In genomic region chr11:64430570-64430969, GRCh38 we compare ENCODE assay signal across 16 cellular contexts.
DNase-seq lines count a peak whose midpoint lies in the region; FAIRE-seq and TF ChIP-seq lines count a peak whose summit lies in the region.
"Had no signal": no experiment of that assay in that cellular context is flagged by ENCODE, and none has a peak within 500 bp of the region (broad histone marks: within the 10 kb centered on the region; RNA-seq: fewer than 3 reads in every experiment).

No MANE protein-coding gene starts in this region.

- peak; percentile 14 for DNase-seq in H7
- peak; percentile 26 for DNase-seq in kidney
- no peak for DNase-seq in neuronal stem cell (ENCODE audit: low spot score)
- no peak for DNase-seq in NCI-H128 (lab: John Stamatoyannopoulos, UW; ENCODE audit: unreplicated experiment)
- no peak for DNase-seq in effector memory CD4-positive, alpha-beta T cell
- no peak for DNase-seq in spleen
- DNase-seq: BE2C; CD8-positive, alpha-beta memory T cell; DMS53; GF-D8; HCEC 1CT; HFFc6 had no signal

- H3K36me3 ChIP-seq in H7 (replicated peaks; ENCODE audit: control insufficient read depth, insufficient read depth, low read length) (no peaks in the 10 kb centered on the region), kidney (ENCODE audit: control insufficient read depth in 1 of 2, insufficient read depth in 2 of 2, low read length in 2 of 2) (no peaks in the 10 kb centered on the region), neuronal stem cell (replicated peaks in 1 of 2; ENCODE audit: control insufficient read depth in 2 of 2, insufficient read depth in 2 of 2, low read length in 2 of 2) (no peaks in the 10 kb centered on the region), spleen (no peaks in the 10 kb centered on the region)
- H3K36me3 ChIP-seq in effector memory CD4-positive, alpha-beta T cell (ENCODE audit: control insufficient read depth, insufficient read depth, low read length) = no peaks in the 10 kb centered on the region
- H3K36me3 ChIP-seq: BE2C had no signal

- no peaks in the 10 kb centered on the region for H3K79me1 ChIP-seq in neuronal stem cell (ENCODE audit: low read depth, low read length)

- H2BK12ac ChIP-seq in neuronal stem cell (ENCODE audit: low read length) = no peak overlapping the region

- H3K9me3 ChIP-seq in kidney (ENCODE audit: control insufficient read depth in 1 of 2, low read length in 2 of 2) = no peaks in the 10 kb centered on the region
- H3K9me3 ChIP-seq in neuronal stem cell (replicated peaks in 1 of 2; ENCODE audit: control insufficient read depth in 2 of 2, insufficient read depth in 1 of 2, low read depth in 1 of 2, low read length in 2 of 2) = peaks cover 0 to 8% of the 10 kb centered on the region in 2 donors
- H3K9me3 ChIP-seq in effector memory CD4-positive, alpha-beta T cell (ENCODE audit: control insufficient read depth, low read length) = no peaks in the 10 kb centered on the region
- H3K9me3 ChIP-seq in spleen = peaks cover 0 to 10% (median 5%) of the 10 kb centered on the region in 8 donors
- H3K9me3 ChIP-seq: BE2C had no signal

- no peak for TF ChIP-seq CTCF in kidney (IDR thresholded peaks at IDR 0.05; ENCODE audit: borderline replicate concordance, extremely low read depth, insufficient read depth)
- no peak for TF ChIP-seq CTCF in spleen (IDR thresholded peaks at IDR 0.05 in 8 of 11, conservative IDR thresholded peaks at IDR 0.05 in 3 of 11)

- FAIRE-seq in kidney (lab: Jason Lieb, UNC) = no peak
- FAIRE-seq: A549, GM19239, H1, HTR-8/SVneo had no signal

- no peak overlapping the region for H3K4ac ChIP-seq in neuronal stem cell (ENCODE audit: low read length)

- no CpG with 5 or more reads among the region's 19 CpGs for WGBS in neuronal stem cell (ENCODE audit: extremely low coverage in 2 of 2, insufficient read length in 2 of 2, insufficient replicate concordance in 1 of 2), 2 donors
- WGBS in spleen, 5 donors = 84 to 92% (median 91%) methylated on average over 16 to 19 of the region's 19 CpGs

- H3K27me3 ChIP-seq in H7 (ENCODE audit: control insufficient read depth, insufficient read depth, low read length) = no peaks in the 10 kb centered on the region
- H3K27me3 ChIP-seq in neuronal stem cell (ENCODE audit: control insufficient read depth in 3 of 3, insufficient read depth in 3 of 3, low read depth in 1 of 3, low read length in 3 of 3) = peaks cover 0 to 39% (median 0%) of the 10 kb centered on the region in 3 experiments
- no peaks in the 10 kb centered on the region for H3K27me3 ChIP-seq in effector memory CD4-positive, alpha-beta T cell (replicated peaks; ENCODE audit: control insufficient read depth, insufficient read depth, low read length, poor library complexity, severe bottlenecking)
- H3K27me3 ChIP-seq in spleen (replicated peaks in 1 of 7) = no peaks in the 10 kb centered on the region
- H3K27me3 ChIP-seq: BE2C had no signal

- H3K9ac ChIP-seq in kidney (ENCODE audit: low read length in 2 of 2) (no peak overlapping the region), neuronal stem cell (ENCODE audit: low read depth, low read length, poor library complexity) (no peak overlapping the region)

- intact Hi-C loops in kidney (cut with DNase I) (no loop called here), spleen (cut with DNase I; ENCODE audit: low total_unique reads) (no loop called here)

- peak overlapping the region; percentile 14 for H2BK15ac ChIP-seq in neuronal stem cell (ENCODE audit: low read length)

- H3K27ac ChIP-seq in kidney (ENCODE audit: low read depth in 2 of 2, low read length in 2 of 2) = no peak overlapping the region
- H3K27ac ChIP-seq in neuronal stem cell (replicated peaks; ENCODE audit: low read length) = no peak overlapping the region
- no peak overlapping the region for H3K27ac ChIP-seq in effector memory CD4-positive, alpha-beta T cell (ENCODE audit: insufficient read depth, low read length, poor library complexity, severe bottlenecking)
- no peak overlapping the region for H3K27ac ChIP-seq in spleen
- H3K27ac ChIP-seq: A549 had no signal

- H3K23ac ChIP-seq in neuronal stem cell (ENCODE audit: low read depth, low read length, poor library complexity) = peak overlapping the region; percentile 38

- H4K91ac ChIP-seq in neuronal stem cell (ENCODE audit: low read depth, low read length, poor library complexity) = no peak overlapping the region

- no peaks in the 10 kb centered on the region for H3K4me1 ChIP-seq in kidney (ENCODE audit: control insufficient read depth in 1 of 2, insufficient read depth in 1 of 2, low read depth in 1 of 2, low read length in 2 of 2)
- peaks cover 0 to 4% of the 10 kb centered on the region in 2 donors for H3K4me1 ChIP-seq in neuronal stem cell (ENCODE audit: control insufficient read depth in 2 of 2, insufficient read depth in 1 of 2, low read depth in 1 of 2, low read length in 2 of 2)
- no peaks in the 10 kb centered on the region for H3K4me1 ChIP-seq in effector memory CD4-positive, alpha-beta T cell (ENCODE audit: control insufficient read depth, insufficient read depth, low read length, poor library complexity, severe bottlenecking)
- H3K4me1 ChIP-seq in spleen = no peaks in the 10 kb centered on the region
- H3K4me1 ChIP-seq: A549, BE2C had no signal

- no peak overlapping the region for H2BK120ac ChIP-seq in neuronal stem cell (ENCODE audit: low read depth, low read length)

- no peak overlapping the region for H2BK5ac ChIP-seq in neuronal stem cell (ENCODE audit: low read length)

- H3K4me3 ChIP-seq in H7 (ENCODE audit: insufficient read depth, low read depth, low read length) (no peak overlapping the region), kidney (ENCODE audit: low read length in 2 of 2) (no peak overlapping the region), neuronal stem cell (ENCODE audit: low read length in 2 of 2) (no peak overlapping the region), spleen (no peak overlapping the region)
- no peak overlapping the region for H3K4me3 ChIP-seq in effector memory CD4-positive, alpha-beta T cell (ENCODE audit: insufficient read depth, low read depth, low read length, poor library complexity, severe bottlenecking)
- H3K4me3 ChIP-seq: A549 had no signal

- no peak overlapping the region for H3K14ac ChIP-seq in neuronal stem cell (ENCODE audit: low read length)

- TF ChIP-seq POLR2A in spleen (IDR thresholded peaks at IDR 0.05) = no peak

- no peak overlapping the region for H4K8ac ChIP-seq in neuronal stem cell (ENCODE audit: low read depth, low read length)

- peak overlapping the region; percentile 24 for H2AFZ ChIP-seq in neuronal stem cell (ENCODE audit: low read length)

- H3K4me2 ChIP-seq in neuronal stem cell (ENCODE audit: insufficient read depth, low read length, poor library complexity, severe bottlenecking) = no peak overlapping the region
- H3K4me2 ChIP-seq: A549 had no signal

- H2AK5ac ChIP-seq in neuronal stem cell (ENCODE audit: low read depth, low read length) = no peak overlapping the region

- peak overlapping the region; percentile 45 for H3K18ac ChIP-seq in neuronal stem cell (ENCODE audit: low read length)

Comparison
In these comparisons a context has a peak if more than half of its experiments do, and no peak if none do; other contexts are left out.
1. DNase-seq: peak in H7 (single experiment) and kidney (single experiment); none in neuronal stem cell (single experiment), NCI-H128 (single experiment), effector memory CD4-positive, alpha-beta T cell (0 of 3) and spleen (single experiment).